ENCODE assay signal across 8 cellular contexts in the genomic region with DNA sequence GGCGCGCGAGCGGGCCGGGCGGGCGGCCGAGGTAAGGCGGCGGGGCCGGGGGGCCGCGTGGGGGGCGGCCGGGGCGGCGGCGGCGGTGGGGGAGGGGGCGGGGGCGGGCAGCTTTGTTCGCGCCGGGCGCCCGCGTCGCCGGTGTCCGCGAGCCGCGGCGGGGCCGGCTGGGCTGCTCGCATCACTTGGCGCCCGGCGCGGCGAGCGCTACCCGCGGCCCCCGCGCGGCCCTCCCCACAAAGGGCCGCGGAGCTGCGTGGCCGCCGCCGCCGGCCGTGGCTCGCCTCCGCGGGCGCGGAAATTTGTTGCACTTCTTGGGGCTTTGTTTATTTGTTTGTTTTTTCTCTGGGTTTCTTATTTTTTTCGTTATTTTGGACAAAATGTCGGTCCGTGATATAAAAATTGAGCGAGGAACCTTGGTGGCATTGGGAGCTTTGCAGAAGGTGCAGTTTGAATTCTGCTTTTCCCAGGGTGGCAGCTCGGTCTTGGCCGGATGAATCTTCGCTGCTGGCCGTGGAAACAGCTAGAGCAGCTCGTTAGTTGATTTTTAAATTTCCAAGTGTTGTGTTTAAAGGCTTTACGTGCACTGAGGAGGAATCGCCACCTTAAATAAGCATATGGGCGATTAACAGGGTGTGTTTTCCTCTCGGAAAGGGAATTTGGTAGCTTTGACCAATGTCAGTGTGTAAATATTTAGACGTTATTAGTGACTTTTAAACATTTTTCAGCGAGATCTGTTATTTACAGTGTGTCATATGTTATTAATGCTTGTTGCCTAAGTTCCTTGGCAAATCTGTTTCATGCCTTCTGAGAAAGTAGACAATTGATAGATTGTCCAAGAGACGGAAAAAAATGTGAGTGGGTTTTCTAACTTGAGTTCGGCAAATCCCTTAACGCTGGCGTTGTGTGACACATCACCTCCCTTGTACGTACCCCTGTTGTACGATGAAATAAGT.
DNase-seq lines count a peak whose midpoint lies in the region; ATAC-seq lines count a peak whose summit lies in the region.

No MANE protein-coding gene starts in this region.

- peak overlapping the region; percentile 76 for H3K27ac ChIP-seq in layer of hippocampus (ENCODE audit: low read depth, low read length)

- ATAC-seq in HG03432 (IDR thresholded peaks at IDR 0.05; ENCODE audit: unreplicated experiment) (peak; percentile 12), GM18873 (IDR thresholded peaks at IDR 0.05; ENCODE audit: low FRiP score, unreplicated experiment) (no peak)

- DNase-seq in activated T-cell treated with anti-CD3 and anti-CD28 coated beads for 1 hour (ENCODE audit: low read depth) (peak; percentile 2), activated T-cell treated with anti-CD3 and anti-CD28 coated beads for 4 hours (no peak), T-helper 1 cell (peak in 4 of 5 donors; percentile 7 to 26 (median 14)), cerebellar cortex (ENCODE audit: low spot score) (peak; percentile 60)
- DNase-seq in stimulated activated CD4-positive, alpha-beta T cell treated with anti-CD3 and anti-CD28 coated beads, Interleukin-1b, Interleukin-23, amount 100 ng/mL, for 48 hours: peak; percentile 22

- no peaks in the 10 kb centered on the region for H3K27me3 ChIP-seq in layer of hippocampus (ENCODE audit: control insufficient read depth, insufficient read depth, low read length)
